ENCODE assay signal across 18 cellular contexts in genomic region chr18:57439617-57439975, GRCh38. TPM values are rescaled to one million over a fixed set of nuclear protein-coding genes. Genes with fewer than 3 reads are reported as not detected.
A peak's percentile ranks its signal among the peaks of the same experiment; 100 is the strongest.
DNase-seq lines count a peak whose midpoint lies in the region; ATAC-seq and TF ChIP-seq lines count a peak whose summit lies in the region.
"Had no signal": no experiment of that assay in that cellular context is flagged by ENCODE, and none has a peak within 500 bp of the region (broad histone marks: within the 10 kb centered on the region; RNA-seq: fewer than 3 reads in every experiment).

No MANE protein-coding gene starts in this region.

- H4K20me1 ChIP-seq in GM23338 (replicated peaks; ENCODE audit: insufficient read depth) (peaks cover 37% of the 10 kb centered on the region), hepatocyte (ENCODE audit: insufficient read depth, poor library complexity, severe bottlenecking) (no peaks in the 10 kb centered on the region)

- peaks cover 44% of the 10 kb centered on the region for H3K4me1 Mint-ChIP-seq in activated CD8-positive, alpha-beta T cell treated with anti-CD3 and anti-CD28 coated beads for 36 hours (ENCODE audit: low read depth)
- H3K4me1 Mint-ChIP-seq in activated CD8-positive, alpha-beta T cell treated with anti-CD3 and anti-CD28 coated beads, Interleukin-2, amount 10 ng/mL, durations not matched to agents 7 days and 5 days (ENCODE audit: low read depth): peaks cover 28% of the 10 kb centered on the region
- peaks cover 48% of the 10 kb centered on the region for H3K4me1 Mint-ChIP-seq in GM23338

- H3K36me3 ChIP-seq in GM23338 (ENCODE audit: insufficient read depth) (no peaks in the 10 kb centered on the region), hepatocyte (replicated peaks; ENCODE audit: insufficient read depth, low read depth) (no peaks in the 10 kb centered on the region), neuronal stem cell (replicated peaks in 1 of 2; ENCODE audit: control insufficient read depth in 2 of 2, insufficient read depth in 2 of 2, low read length in 2 of 2) (no peaks in the 10 kb centered on the region)
- H3K36me3 ChIP-seq: esophagus muscularis mucosa, heart left ventricle, neutrophil had no signal

- intact Hi-C loops in activated CD8-positive, alpha-beta T cell treated with anti-CD3 and anti-CD28 coated beads for 36 hours (cut with micrococcal nuclease): loop anchor here (10.0 kb wide), 1 partner anchor 565 kb away; no protein-coding TSS in a partner anchor

- H3K27ac ChIP-seq in GM23338 (ENCODE audit: low read depth): no peak overlapping the region
- H3K27ac ChIP-seq in hepatocyte: no peak overlapping the region
- H3K27ac ChIP-seq in neuronal stem cell (replicated peaks; ENCODE audit: low read length): no peak overlapping the region
- H3K27ac ChIP-seq: esophagus muscularis mucosa, heart left ventricle, neutrophil, skin epidermis had no signal

- no peaks in the 10 kb centered on the region for H3K9me3 Mint-ChIP-seq in activated CD8-positive, alpha-beta T cell treated with anti-CD3 and anti-CD28 coated beads for 36 hours
- H3K9me3 Mint-ChIP-seq in activated CD8-positive, alpha-beta T cell treated with anti-CD3 and anti-CD28 coated beads, Interleukin-2, amount 10 ng/mL, durations not matched to agents 7 days and 5 days (ENCODE audit: insufficient read depth): peaks cover 3% of the 10 kb centered on the region
- H3K9me3 Mint-ChIP-seq in GM23338: peaks cover 10% of the 10 kb centered on the region; the same call in 1 of the 3 replicates

- H3K4me1 ChIP-seq in GM23338 (ENCODE audit: insufficient read depth) (peaks cover 45% of the 10 kb centered on the region), hepatocyte (ENCODE audit: insufficient read depth) (peaks cover 29% of the 10 kb centered on the region), neuronal stem cell (ENCODE audit: control insufficient read depth in 2 of 2, insufficient read depth in 1 of 2, low read depth in 1 of 2, low read length in 2 of 2) (peaks cover 11 to 17% of the 10 kb centered on the region in 2 donors)

- WGBS in hepatocyte (ENCODE audit: low lambda C conversion rate, missing lambda C conversion rate): 4% methylated on average over 22 of the region's 26 CpGs
- no CpG with 5 or more reads among the region's 26 CpGs for WGBS in neuronal stem cell (ENCODE audit: extremely low coverage in 2 of 2, insufficient read length in 2 of 2, insufficient replicate concordance in 1 of 2), 2 donors

- H4K8ac ChIP-seq in neuronal stem cell (ENCODE audit: low read depth, low read length): no peak overlapping the region

- DNase-seq in activated CD8-positive, alpha-beta T cell treated with anti-CD3 and anti-CD28 coated beads for 36 hours: peak; percentile 10
- no peak for DNase-seq in activated CD8-positive, alpha-beta T cell treated with anti-CD3 and anti-CD28 coated beads, Interleukin-2, amount 10 ng/mL, durations not matched to agents 7 days and 5 days
- DNase-seq in GM23338 (ENCODE audit: low spot score) (peak; percentile 91), hepatocyte (ENCODE audit: low spot score) (no peak), neuronal stem cell (ENCODE audit: low spot score) (peak; percentile 39), DMS153 (lab: John Stamatoyannopoulos, UW) (no peak), kidney tubule cell (ENCODE audit: low spot score) (no peak)
- DNase-seq: aorta, cortex of kidney, GOT3, heart left ventricle, left ventricle myocardium superior, NCI-H1417 treated with DMSO at 0.1 percent for 48 hours had no signal

- no peaks in the 10 kb centered on the region for H3K9me3 ChIP-seq in hepatocyte (ENCODE audit: low read depth)
- peaks cover 0 to 10% of the 10 kb centered on the region in 2 donors for H3K9me3 ChIP-seq in neuronal stem cell (replicated peaks in 1 of 2; ENCODE audit: control insufficient read depth in 2 of 2, insufficient read depth in 1 of 2, low read depth in 1 of 2, low read length in 2 of 2)
- H3K9me3 ChIP-seq: esophagus muscularis mucosa, heart left ventricle, neutrophil had no signal

- H2BK120ac ChIP-seq in neuronal stem cell (ENCODE audit: low read depth, low read length): no peak overlapping the region

- no peak overlapping the region for H3K4me3 Mint-ChIP-seq in activated CD8-positive, alpha-beta T cell treated with anti-CD3 and anti-CD28 coated beads for 36 hours
- no peak overlapping the region for H3K4me3 Mint-ChIP-seq in activated CD8-positive, alpha-beta T cell treated with anti-CD3 and anti-CD28 coated beads, Interleukin-2, amount 10 ng/mL, durations not matched to agents 7 days and 5 days
- peak overlapping the region; percentile 82 for H3K4me3 Mint-ChIP-seq in GM23338

- H3K4ac ChIP-seq in neuronal stem cell (ENCODE audit: low read length): no peak overlapping the region

- no peak for ATAC-seq in activated CD8-positive, alpha-beta T cell treated with anti-CD3 and anti-CD28 coated beads for 36 hours
- ATAC-seq in activated CD8-positive, alpha-beta T cell treated with anti-CD3 and anti-CD28 coated beads, Interleukin-2, amount 10 ng/mL, durations not matched to agents 7 days and 5 days: no peak
- ATAC-seq in GM23338 (peak; percentile 3), GM21528 (IDR thresholded peaks at IDR 0.05; ENCODE audit: low FRiP score, unreplicated experiment) (no peak)
- ATAC-seq: heart left ventricle, left ventricle myocardium superior had no signal

- H2AFZ ChIP-seq in GM23338: no peak overlapping the region
- H2AFZ ChIP-seq in hepatocyte: no peak overlapping the region
- no peak overlapping the region for H2AFZ ChIP-seq in neuronal stem cell (ENCODE audit: low read length)

- H3K27me3 Mint-ChIP-seq in activated CD8-positive, alpha-beta T cell treated with anti-CD3 and anti-CD28 coated beads for 36 hours: peaks cover 77% of the 10 kb centered on the region
- H3K27me3 Mint-ChIP-seq in activated CD8-positive, alpha-beta T cell treated with anti-CD3 and anti-CD28 coated beads, Interleukin-2, amount 10 ng/mL, durations not matched to agents 7 days and 5 days (ENCODE audit: low read depth): peaks cover 77% of the 10 kb centered on the region
- H3K27me3 Mint-ChIP-seq in GM23338 (ENCODE audit: insufficient read depth, low read depth, poor library complexity): peaks cover 97% of the 10 kb centered on the region

- H3K79me2 ChIP-seq in GM23338 (replicated peaks; ENCODE audit: insufficient read depth): no peaks in the 10 kb centered on the region
- no peaks in the 10 kb centered on the region for H3K79me2 ChIP-seq in hepatocyte

- no peak for TF ChIP-seq CTCF in activated CD8-positive, alpha-beta T cell treated with anti-CD3 and anti-CD28 coated beads for 36 hours (IDR thresholded peaks at IDR 0.05)
- TF ChIP-seq CTCF in GM23338 (conservative IDR thresholded peaks at IDR 0.05; ENCODE audit: low read depth in 2 of 2) (no peak), hepatocyte (IDR thresholded peaks at IDR 0.05; ENCODE audit: poor library complexity) (no peak)

- no peak overlapping the region for H3K23ac ChIP-seq in neuronal stem cell (ENCODE audit: low read depth, low read length, poor library complexity)

- H3F3A ChIP-seq in GM23338 (replicated peaks; ENCODE audit: low read depth): peaks cover 33% of the 10 kb centered on the region

- POLR2A ChIA-PET in activated CD8-positive, alpha-beta T cell treated with anti-CD3 and anti-CD28 coated beads for 36 hours (lab: Charles Lee): interaction anchor here (1.8 kb wide), 1 partner anchor 10 kb away, joined by 6 read pairs; no protein-coding TSS in a partner anchor
- POLR2A ChIA-PET in activated CD8-positive, alpha-beta T cell treated with anti-CD3 and anti-CD28 coated beads, Interleukin-2, amount 10 ng/mL, durations not matched to agents 7 days and 5 days (lab: Charles Lee): no interaction called here

- H3K18ac ChIP-seq in neuronal stem cell (ENCODE audit: low read length): no peak overlapping the region

- H3K9me2 ChIP-seq in GM23338 (ENCODE audit: insufficient read depth) (no peaks in the 10 kb centered on the region), hepatocyte (replicated peaks; ENCODE audit: insufficient read depth) (no peaks in the 10 kb centered on the region)

- no peak overlapping the region for H4K91ac ChIP-seq in neuronal stem cell (ENCODE audit: low read depth, low read length, poor library complexity)

- H3K79me1 ChIP-seq in neuronal stem cell (ENCODE audit: low read depth, low read length): no peaks in the 10 kb centered on the region

- H3K4me2 ChIP-seq in GM23338 (peak overlapping the region; percentile 92), hepatocyte (peak overlapping the region; percentile 86), neuronal stem cell (ENCODE audit: insufficient read depth, low read length, poor library complexity, severe bottlenecking) (peak overlapping the region; percentile 48)

- peaks cover 93% of the 10 kb centered on the region for H3K27me3 ChIP-seq in GM23338 (ENCODE audit: insufficient read depth)
- peaks cover 89% of the 10 kb centered on the region for H3K27me3 ChIP-seq in hepatocyte
- H3K27me3 ChIP-seq in neuronal stem cell (ENCODE audit: control insufficient read depth in 3 of 3, insufficient read depth in 3 of 3, low read depth in 1 of 3, low read length in 3 of 3): peaks cover 45 to 82% (median 76%) of the 10 kb centered on the region in 3 experiments

- no peak overlapping the region for H3K27ac Mint-ChIP-seq in activated CD8-positive, alpha-beta T cell treated with anti-CD3 and anti-CD28 coated beads for 36 hours
- no peak overlapping the region for H3K27ac Mint-ChIP-seq in activated CD8-positive, alpha-beta T cell treated with anti-CD3 and anti-CD28 coated beads, Interleukin-2, amount 10 ng/mL, durations not matched to agents 7 days and 5 days
- no peak overlapping the region for H3K27ac Mint-ChIP-seq in GM23338

- no peak overlapping the region for H2BK15ac ChIP-seq in neuronal stem cell (ENCODE audit: low read length)

- H3K4me3 ChIP-seq in GM23338 (peak overlapping the region; percentile 71), hepatocyte (no peak overlapping the region), neuronal stem cell (ENCODE audit: low read length in 2 of 2) (no peak overlapping the region)
- H3K4me3 ChIP-seq: skin epidermis had no signal

- H3K9ac ChIP-seq in neuronal stem cell (ENCODE audit: low read depth, low read length, poor library complexity): no peak overlapping the region

- H2BK5ac ChIP-seq in neuronal stem cell (ENCODE audit: low read length): peak overlapping the region; percentile 2

- H2AK5ac ChIP-seq in neuronal stem cell (ENCODE audit: low read depth, low read length): no peak overlapping the region

- H2BK12ac ChIP-seq in neuronal stem cell (ENCODE audit: low read length): no peak overlapping the region

- H3K14ac ChIP-seq in neuronal stem cell (ENCODE audit: low read length): no peak overlapping the region

- H3K36me3 Mint-ChIP-seq in activated CD8-positive, alpha-beta T cell treated with anti-CD3 and anti-CD28 coated beads for 36 hours (ENCODE audit: low read depth): peaks cover 4% of the 10 kb centered on the region
- H3K36me3 Mint-ChIP-seq in activated CD8-positive, alpha-beta T cell treated with anti-CD3 and anti-CD28 coated beads, Interleukin-2, amount 10 ng/mL, durations not matched to agents 7 days and 5 days (ENCODE audit: low read depth): peaks cover 18% of the 10 kb centered on the region
- H3K36me3 Mint-ChIP-seq in GM23338 (ENCODE audit: low read depth): no peaks in the 10 kb centered on the region; the same call in 2 of the 3 replicates

- CTCF ChIA-PET in activated CD8-positive, alpha-beta T cell treated with anti-CD3 and anti-CD28 coated beads for 36 hours (lab: Charles Lee): interaction anchor here (2.9 kb wide), 1 partner anchor 10 kb away, joined by 8 read pairs; no protein-coding TSS in a partner anchor
- CTCF ChIA-PET in activated CD8-positive, alpha-beta T cell treated with anti-CD3 and anti-CD28 coated beads, Interleukin-2, amount 10 ng/mL, durations not matched to agents 7 days and 5 days (lab: Charles Lee): interaction anchor here (1.5 kb wide), 1 partner anchor 571 kb away, joined by 3 read pairs; no protein-coding TSS in a partner anchor

RNA-seq across cellular contexts. Expression of gene ONECUT2, which starts 4.4 kb away (rescaled TPM):
- not detected for total RNA-seq in activated CD8-positive, alpha-beta T cell treated with anti-CD3 and anti-CD28 coated beads for 36 hours
- not detected for total RNA-seq in activated CD8-positive, alpha-beta T cell treated with anti-CD3 and anti-CD28 coated beads, Interleukin-2, amount 10 ng/mL, durations not matched to agents 7 days and 5 days
- 1.7 and 2.2 TPM in 2 replicates for total RNA-seq in GM23338 (2014; rRNA removed; shearing (Covaris generic))
- polyA plus RNA-seq in GM23338 (2016; fragmentation: Nextera tagmentation; extraction: Ambion mirVana) (0.68 and 0.82 TPM in 2 replicates), hepatocyte (0.16 and 0.24 TPM in 2 replicates)
- total RNA-seq in hepatocyte: 1.7 TPM in 2 replicates
- 0.31 TPM for polyA plus RNA-seq in neuronal stem cell (2013, experiment 1 of 2)
- polyA plus RNA-seq in neuronal stem cell (2013, experiment 2 of 2): 0.33 TPM
- total RNA-seq: OCI-LY7 had no signal

Comparison
In these comparisons a context has a peak if more than half of its experiments do, and no peak if none do; other contexts are left out.
1. DNase-seq: peak in activated CD8-positive, alpha-beta T cell treated with anti-CD3 and anti-CD28 coated beads for 36 hours (single experiment), GM23338 (single experiment) and neuronal stem cell (single experiment); none in activated CD8-positive, alpha-beta T cell treated with anti-CD3 and anti-CD28 coated beads, Interleukin-2, amount 10 ng/mL, durations not matched to agents 7 days and 5 days (single experiment), hepatocyte (single experiment), DMS153 (single experiment) and kidney tubule cell (single experiment).
2. Peak in every context shown above with its lines, with median percentiles within 50 percentile points of each other: H3K4me2 ChIP-seq.